In the genomic region with DNA sequence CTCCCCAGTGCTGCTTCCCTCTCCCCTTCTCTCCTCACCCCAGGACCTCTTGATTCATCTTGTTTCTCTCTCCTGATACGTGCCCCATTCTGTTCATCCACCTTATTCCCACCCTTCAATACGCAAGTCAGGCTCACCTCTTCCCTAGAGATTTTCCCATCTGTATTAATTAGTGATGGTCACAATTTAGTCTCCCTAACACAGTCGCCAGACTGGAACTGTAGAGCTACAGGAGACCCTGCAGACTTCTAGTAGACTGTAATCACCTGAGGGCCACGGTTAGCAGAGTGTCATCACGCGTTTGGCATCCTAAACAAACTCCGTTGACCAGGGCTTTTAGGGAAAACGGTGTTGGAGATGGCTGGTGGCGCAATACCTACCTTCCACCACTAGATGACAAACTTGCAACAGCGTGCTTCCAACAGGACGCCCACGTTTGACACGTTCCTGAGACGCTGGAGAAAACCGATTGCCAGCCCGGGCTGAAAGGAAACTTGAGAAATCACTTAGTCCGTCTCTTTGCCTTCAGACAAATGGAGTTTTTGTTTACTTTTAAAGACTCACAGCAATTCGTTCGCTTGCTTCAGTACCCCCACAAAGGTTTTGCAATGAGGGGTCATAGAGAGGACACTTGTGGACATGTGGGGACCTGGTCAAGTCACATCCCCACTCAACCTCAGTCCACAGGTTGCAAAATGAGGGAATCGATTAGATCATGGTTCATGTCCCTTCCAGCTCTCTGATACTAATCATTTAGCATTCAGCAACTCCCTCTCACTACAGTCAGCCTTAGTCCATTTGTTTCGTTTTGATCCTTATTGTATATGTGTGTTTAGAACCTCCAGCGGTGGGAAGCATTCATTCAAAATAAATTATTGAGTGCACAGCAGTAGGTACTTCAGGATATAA, we compare ENCODE assay signal across 8 cellular contexts. TPM values are rescaled to one million over a fixed set of nuclear protein-coding genes. Genes with fewer than 3 reads are reported as not detected.
DNase-seq lines count a peak whose midpoint lies in the region; ATAC-seq, FAIRE-seq and TF ChIP-seq lines count a peak whose summit lies in the region.

No MANE protein-coding gene starts in this region.

- H3K27me3 ChIP-seq in endocrine pancreas (ENCODE audit: control insufficient read depth, insufficient read depth, low read length) (no peaks in the 10 kb centered on the region), mesendoderm (ENCODE audit: insufficient read depth, low read length, poor library complexity) (no peaks in the 10 kb centered on the region)

- no peak for ATAC-seq in GM18498 (IDR thresholded peaks at IDR 0.05; ENCODE audit: unreplicated experiment)

- H2BK15ac ChIP-seq in mesendoderm (replicated peaks; ENCODE audit: low read depth): no peak overlapping the region

- no peak overlapping the region for H4K5ac ChIP-seq in mesendoderm (ENCODE audit: low read length)

- H3K27ac ChIP-seq in mesendoderm (ENCODE audit: low read depth, low read length): no peak overlapping the region

- H3K4me3 ChIP-seq in endocrine pancreas (ENCODE audit: control insufficient read depth, insufficient read depth, low read length) (peak overlapping the region; percentile 56), mesendoderm (ENCODE audit: low read length) (no peak overlapping the region)

- TF ChIP-seq CTCF in GM12873 (IDR thresholded peaks at IDR 0.05; ENCODE audit: insufficient read depth, low read depth, low read length, missing control alignments): peak; percentile 100

- no peak overlapping the region for H2BK5ac ChIP-seq in mesendoderm (ENCODE audit: low read length)

- DNase-seq in HTR-8/SVneo (ENCODE audit: insufficient read length, low spot score) (peak; percentile 93), NOMO-1 treated with dmso at 0.1 percent for 144 hours (lab: John Stamatoyannopoulos, UW; ENCODE audit: unreplicated experiment) (peak; percentile 79), mesendoderm (peak; percentile 97)
- peak; percentile 81 for DNase-seq in activated CD8-positive, alpha-beta memory T cell treated with anti-CD3 and anti-CD28 coated beads for 24 hours
- DNase-seq in stimulated activated CD8-positive, alpha-beta memory T cell treated with anti-CD3 and anti-CD28 coated beads, Interleukin-15, amount 100 ng/mL, for 1 hour (ENCODE audit: low read depth): peak; percentile 44

- H3K56ac ChIP-seq in mesendoderm (ENCODE audit: low read length): peak overlapping the region; percentile 68

- no CpG with 5 or more reads among the region's 22 CpGs for WGBS in mesendoderm (ENCODE audit: extremely low coverage, insufficient coverage, low lambda C conversion rate)

- H3K4me1 ChIP-seq in endocrine pancreas (ENCODE audit: control insufficient read depth, insufficient read depth, low read length): no peaks in the 10 kb centered on the region
- H3K4me1 ChIP-seq in mesendoderm (ENCODE audit: control insufficient read depth, low read depth, low read length): peaks cover 2% of the 10 kb centered on the region

- H3K36me3 ChIP-seq in endocrine pancreas (ENCODE audit: control insufficient read depth, insufficient read depth, low read length): no peaks in the 10 kb centered on the region
- no peaks in the 10 kb centered on the region for H3K36me3 ChIP-seq in mesendoderm (ENCODE audit: control insufficient read depth, insufficient read depth, low read length)

- peak overlapping the region; percentile 40 for H3K9ac ChIP-seq in endocrine pancreas (ENCODE audit: control insufficient read depth, insufficient read depth, low read length)
- peak overlapping the region; percentile 41 for H3K9ac ChIP-seq in mesendoderm (ENCODE audit: low read length)

- no peak overlapping the region for H3K4ac ChIP-seq in mesendoderm (ENCODE audit: low read depth, low read length)

- no peak overlapping the region for H3K4me2 ChIP-seq in mesendoderm (ENCODE audit: low read length)

- H3K79me1 ChIP-seq in mesendoderm (ENCODE audit: low read length): no peaks in the 10 kb centered on the region

- no peak overlapping the region for H3K18ac ChIP-seq in mesendoderm (ENCODE audit: low read length)

- peak; percentile 94 for FAIRE-seq in HTR-8/SVneo (lab: Jason Lieb, UNC)

- H3K9me3 ChIP-seq in endocrine pancreas (ENCODE audit: control insufficient read depth, low read length): no peaks in the 10 kb centered on the region

- no peak overlapping the region for H3K23ac ChIP-seq in mesendoderm (ENCODE audit: low read length)

- no peak overlapping the region for H2BK120ac ChIP-seq in mesendoderm (ENCODE audit: low read depth, low read length)

- no peaks in the 10 kb centered on the region for H3K79me2 ChIP-seq in mesendoderm (ENCODE audit: control insufficient read depth, insufficient read depth, low read length)

- no peak overlapping the region for H2AK5ac ChIP-seq in mesendoderm (ENCODE audit: low read length)

- no peak overlapping the region for H4K8ac ChIP-seq in mesendoderm (ENCODE audit: low read depth, low read length)

RNA-seq across cellular contexts. Expression of a gene that starts 20.6 kb away (rescaled TPM):
- polyA plus RNA-seq in mesendoderm (2013, experiment 1 of 2): 1.1 TPM
- polyA plus RNA-seq in mesendoderm (2013, experiment 2 of 2): 1.1 TPM

RNA-seq across cellular contexts. Expression of a gene that starts 23.8 kb away (rescaled TPM):
- polyA plus RNA-seq in mesendoderm (2013, experiment 1 of 2): not detected
- polyA plus RNA-seq in mesendoderm (2013, experiment 2 of 2): 0.06 TPM

RNA-seq across cellular contexts. Expression of a gene that starts 40.7 kb away (rescaled TPM):
- polyA plus RNA-seq in mesendoderm (2013, experiment 1 of 2): 48.6 TPM
- polyA plus RNA-seq in mesendoderm (2013, experiment 2 of 2): 47.5 TPM

Comparison
In these comparisons a context has a peak if more than half of its experiments do, and no peak if none do; other contexts are left out.
1. DNase-seq: peak in every context shown above with its lines; median percentile 97 in mesendoderm; 93 in HTR-8/SVneo; 81 in activated CD8-positive, alpha-beta memory T cell treated with anti-CD3 and anti-CD28 coated beads for 24 hours; 79 in NOMO-1 treated with dmso at 0.1 percent for 144 hours; 44 in stimulated activated CD8-positive, alpha-beta memory T cell treated with anti-CD3 and anti-CD28 coated beads, Interleukin-15, amount 100 ng/mL, for 1 hour.